In the genomic region with DNA sequence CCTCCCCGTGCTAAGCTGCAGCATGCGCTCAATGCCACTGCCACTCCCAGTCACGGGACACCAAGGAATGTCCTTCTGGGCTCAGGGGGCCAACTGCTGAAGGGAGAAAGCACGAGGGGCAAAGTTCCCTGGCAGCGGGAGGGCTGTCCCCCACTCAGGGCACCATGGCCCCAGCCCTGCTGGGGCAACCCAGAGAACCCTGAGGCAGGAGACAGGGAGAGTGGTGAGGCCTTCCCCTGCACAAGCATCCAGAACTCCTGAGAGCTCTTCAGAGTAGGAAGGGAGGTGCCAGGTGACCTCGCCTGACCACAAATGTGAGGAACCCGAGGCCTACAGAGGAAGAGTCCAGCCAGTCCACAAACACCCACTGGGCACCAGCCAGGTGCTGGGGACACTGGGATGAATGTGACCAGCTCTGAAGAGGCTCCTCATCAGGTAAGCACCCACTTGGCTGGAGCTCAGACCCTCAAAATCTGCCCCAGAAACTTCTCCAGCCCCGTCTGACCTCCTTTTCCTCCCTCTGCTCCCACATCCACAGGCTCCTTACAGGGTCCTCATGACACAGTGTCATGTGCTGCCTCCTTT, we compare ENCODE assay signal across 1 cellular context.
TF ChIP-seq lines count a peak whose summit lies in the region.

No MANE protein-coding gene starts in this region.

TF ChIP-seq in neural cell, 6 proteins besides CTCF, POLR2A, EP300 and RAD21:
- TF ChIP-seq, protein P1, sequence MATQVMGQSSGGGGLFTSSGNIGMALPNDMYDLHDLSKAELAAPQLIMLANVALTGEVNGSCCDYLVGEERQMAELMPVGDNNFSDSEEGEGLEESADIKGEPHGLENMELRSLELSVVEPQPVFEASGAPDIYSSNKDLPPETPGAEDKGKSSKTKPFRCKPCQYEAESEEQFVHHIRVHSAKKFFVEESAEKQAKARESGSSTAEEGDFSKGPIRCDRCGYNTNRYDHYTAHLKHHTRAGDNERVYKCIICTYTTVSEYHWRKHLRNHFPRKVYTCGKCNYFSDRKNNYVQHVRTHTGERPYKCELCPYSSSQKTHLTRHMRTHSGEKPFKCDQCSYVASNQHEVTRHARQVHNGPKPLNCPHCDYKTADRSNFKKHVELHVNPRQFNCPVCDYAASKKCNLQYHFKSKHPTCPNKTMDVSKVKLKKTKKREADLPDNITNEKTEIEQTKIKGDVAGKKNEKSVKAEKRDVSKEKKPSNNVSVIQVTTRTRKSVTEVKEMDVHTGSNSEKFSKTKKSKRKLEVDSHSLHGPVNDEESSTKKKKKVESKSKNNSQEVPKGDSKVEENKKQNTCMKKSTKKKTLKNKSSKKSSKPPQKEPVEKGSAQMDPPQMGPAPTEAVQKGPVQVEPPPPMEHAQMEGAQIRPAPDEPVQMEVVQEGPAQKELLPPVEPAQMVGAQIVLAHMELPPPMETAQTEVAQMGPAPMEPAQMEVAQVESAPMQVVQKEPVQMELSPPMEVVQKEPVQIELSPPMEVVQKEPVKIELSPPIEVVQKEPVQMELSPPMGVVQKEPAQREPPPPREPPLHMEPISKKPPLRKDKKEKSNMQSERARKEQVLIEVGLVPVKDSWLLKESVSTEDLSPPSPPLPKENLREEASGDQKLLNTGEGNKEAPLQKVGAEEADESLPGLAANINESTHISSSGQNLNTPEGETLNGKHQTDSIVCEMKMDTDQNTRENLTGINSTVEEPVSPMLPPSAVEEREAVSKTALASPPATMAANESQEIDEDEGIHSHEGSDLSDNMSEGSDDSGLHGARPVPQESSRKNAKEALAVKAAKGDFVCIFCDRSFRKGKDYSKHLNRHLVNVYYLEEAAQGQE (IDR thresholded peaks at IDR 0.05; ENCODE audit: borderline replicate concordance) = no peak
- TF ChIP-seq MXI1 (conservative IDR thresholded peaks at IDR 0.05; ENCODE audit: poor library complexity, severe bottlenecking) (no peak), TAF1 (IDR thresholded peaks at IDR 0.05; ENCODE audit: low read depth) (no peak), SMC3 (conservative IDR thresholded peaks at IDR 0.05; ENCODE audit: poor library complexity) (no peak)
